11 cellular contexts compared by ENCODE assay signal in genomic region chr6:57190140-57190539, GRCh38. TPM values are rescaled to one million over a fixed set of nuclear protein-coding genes. Genes with fewer than 3 reads are reported as not detected.
DNase-seq lines count a peak whose midpoint lies in the region; ATAC-seq, FAIRE-seq and TF ChIP-seq lines count a peak whose summit lies in the region.
"Had no signal": no experiment of that assay in that cellular context is flagged by ENCODE, and none has a peak within 500 bp of the region (broad histone marks: within the 10 kb centered on the region; RNA-seq: fewer than 3 reads in every experiment).

No MANE protein-coding gene starts in this region.

- no peak overlapping the region for H3K27ac ChIP-seq in heart left ventricle
- no peak overlapping the region for H3K27ac ChIP-seq in upper lobe of right lung

- DNase-seq in heart left ventricle (no peak), cardiac septum (ENCODE audit: low spot score) (no peak), foreskin fibroblast (peak; percentile 49 to 68), upper lobe of right lung (no peak), GM12892 (ENCODE audit: insufficient read length) (no peak)
- DNase-seq in stimulated activated CD4-positive, alpha-beta T cell treated with anti-CD3 and anti-CD28 coated beads, Interleukin-4, amount 100 ng/mL, for 1 hour: no peak
- DNase-seq: Calu3, head of caudate nucleus, NCI-H2081 treated with DMSO at 0.1 percent for 48 hours had no signal

- intact Hi-C loops in heart left ventricle (cut with DNase I): loop anchor here in 3 of 10 donors (2.0 to 10.0 kb wide), 2 partner anchors 125 to 135 kb away; no protein-coding TSS in a partner anchor
- intact Hi-C loops in cardiac septum (cut with DNase I): loop anchor here (5.0 kb wide), 1 partner anchor 127 kb away; the partner anchor contains the start of gene PRIM2
- intact Hi-C loops in upper lobe of right lung (cut with DNase I): no loop called here

- H3K36me3 ChIP-seq in heart left ventricle: peaks cover 0 to 53% (median 1%) of the 10 kb centered on the region in 9 donors
- H3K36me3 ChIP-seq in upper lobe of right lung: peaks cover 11% of the 10 kb centered on the region

- H3K27me3 ChIP-seq in heart left ventricle: no peaks in the 10 kb centered on the region
- no peaks in the 10 kb centered on the region for H3K27me3 ChIP-seq in upper lobe of right lung

- FAIRE-seq in GM12892 (lab: Jason Lieb, UNC): no peak

- no peak overlapping the region for H3K4me3 ChIP-seq in heart left ventricle
- no peak overlapping the region for H3K4me3 ChIP-seq in foreskin fibroblast (ENCODE audit: low read depth in 1 of 2, low read length in 2 of 2)
- no peak overlapping the region for H3K4me3 ChIP-seq in upper lobe of right lung

- H3K9me3 ChIP-seq in heart left ventricle (no peaks in the 10 kb centered on the region), upper lobe of right lung (no peaks in the 10 kb centered on the region)

- 73 to 81% (median 79%) methylated on average over 2 of the region's 2 CpGs for WGBS in heart left ventricle, 4 donors

- H3K4me1 ChIP-seq in heart left ventricle: peaks cover 0 to 6% (median 0%) of the 10 kb centered on the region in 12 donors
- H3K4me1 ChIP-seq in upper lobe of right lung: no peaks in the 10 kb centered on the region

- peak in 7 of 12 donors; percentile 21 to 54 (median 37) for TF ChIP-seq CTCF in heart left ventricle (IDR thresholded peaks at IDR 0.05)
- peak; percentile 36 for TF ChIP-seq CTCF in foreskin fibroblast (IDR thresholded peaks at IDR 0.05; ENCODE audit: low read depth, low read length)
- TF ChIP-seq CTCF in upper lobe of right lung (IDR thresholded peaks at IDR 0.05): peak; percentile 21

- no peak for ATAC-seq in heart left ventricle
- ATAC-seq in SK-N-SH treated with all-trans-retinoic acid at 6 μM for 48 hours: peak; percentile 88
- no peak for ATAC-seq in upper lobe of right lung
- no peak for ATAC-seq in GM18511 (IDR thresholded peaks at IDR 0.05; ENCODE audit: unreplicated experiment)

- TF ChIP-seq POLR2A in heart left ventricle (IDR thresholded peaks at IDR 0.05) (no peak), GM12892 (IDR thresholded peaks at IDR 0.05; ENCODE audit: low read depth, low read length) (no peak)

TF ChIP-seq in SK-N-SH treated with all-trans-retinoic acid at 6 μM for 48 hours, 23 proteins besides CTCF, POLR2A, EP300 and RAD21:
- TF ChIP-seq PPARA (CRISPR knock-in tag; IDR thresholded peaks at IDR 0.05; ENCODE audit: borderline replicate concordance) (no peak), BACH2 (CRISPR knock-in tag; IDR thresholded peaks at IDR 0.05; ENCODE audit: borderline replicate concordance) (no peak), ISL1 (CRISPR knock-in tag; IDR thresholded peaks at IDR 0.05) (peak; percentile 33; the same call in 1 of the 2 replicates)

RNA-seq across cellular contexts. Expression of gene BAG2, which starts 18.0 kb away (rescaled TPM):
- total RNA-seq in heart left ventricle (10 to 100 TPM in 5 of 9 donors, 1 to 10 TPM in 4; 8.2 to 18.0 (median 11.6) TPM), cardiac septum (16.9 TPM), upper lobe of right lung (7.1 TPM)
- 10 to 100 TPM in 1 of 2 donors, 1 to 10 TPM in 1; 4.5 to 10.8 TPM for polyA plus RNA-seq in heart left ventricle
- 7.7 TPM for polyA plus RNA-seq in GM12892 (2012; ENCODE audit: missing spikeins)

RNA-seq across cellular contexts. Expression of gene RAB23, which starts 32.0 kb away (rescaled TPM):
- total RNA-seq in heart left ventricle (10 to 100 TPM in 4 of 9 donors, 1 to 10 TPM in 5; 7.6 to 15.4 (median 9.6) TPM), cardiac septum (19.5 TPM), upper lobe of right lung (13.7 TPM)
- 1 to 10 TPM; 2.6 to 7.7 TPM for polyA plus RNA-seq in heart left ventricle
- 3.0 TPM for polyA plus RNA-seq in GM12892 (2012; ENCODE audit: missing spikeins)

Comparison
In these comparisons a context has a peak if more than half of its experiments do, and no peak if none do; other contexts are left out.
1. DNase-seq: peak in foreskin fibroblast (2 of 2); none in heart left ventricle (0 of 5), cardiac septum (single experiment), upper lobe of right lung (single experiment), stimulated activated CD4-positive, alpha-beta T cell treated with anti-CD3 and anti-CD28 coated beads, Interleukin-4, amount 100 ng/mL, for 1 hour (single experiment) and GM12892 (single experiment).
2. Peak in every context shown above with its lines, with median percentiles within 50 percentile points of each other: CTCF ChIP-seq.